8 cellular contexts compared by ENCODE assay signal in genomic region chr7:2553831-2554581, GRCh38. TPM values are rescaled to one million over a fixed set of nuclear protein-coding genes. Genes with fewer than 3 reads are reported as not detected.
DNase-seq lines count a peak whose midpoint lies in the region; ATAC-seq, FAIRE-seq and TF ChIP-seq lines count a peak whose summit lies in the region.

No MANE protein-coding gene starts in this region.

- TF ChIP-seq CTCF in AG04450 (IDR thresholded peaks at IDR 0.05; ENCODE audit: low read depth, low read length) (no peak), breast epithelium (IDR thresholded peaks at IDR 0.05) (no peak)

- H3K4me1 ChIP-seq in HUES6 (ENCODE audit: control insufficient read depth, insufficient read depth, low read length), result no peaks in the 10 kb centered on the region; the same call in 1 of the 2 replicates
- H3K4me1 ChIP-seq in breast epithelium, result peaks cover 0 to 3% of the 10 kb centered on the region in 2 donors
- peaks cover 22% of the 10 kb centered on the region for H3K4me1 ChIP-seq in mucosa of stomach (ENCODE audit: control insufficient read depth, insufficient read depth, low read length)

- CTCF ChIA-PET in AG04450 (lab: Charles Lee), result no interaction called here

- POLR2A ChIA-PET in AG04450 (lab: Yijun Ruan, JAX), result interaction anchor here (0.7 kb wide), 1 partner anchor 48 kb away, joined by 3 read pairs; no protein-coding TSS in a partner anchor

- H3K9ac ChIP-seq in HUES6 (ENCODE audit: low read length) (peak overlapping the region; percentile 97), mucosa of stomach (ENCODE audit: low read length) (peak overlapping the region; percentile 84)

- no peak overlapping the region for H3K27ac ChIP-seq in AG04450 (ENCODE audit: low read depth, low read length)
- H3K27ac ChIP-seq in HUES6 (ENCODE audit: low read depth, low read length), result no peak overlapping the region
- no peak overlapping the region for H3K27ac ChIP-seq in breast epithelium

- FAIRE-seq in H54 (lab: Jason Lieb, UNC), result no peak

- H3K4me3 ChIP-seq in AG04450 (ENCODE audit: low read depth, low read length) (peak overlapping the region; percentile 77), HUES6 (ENCODE audit: low read depth, low read length) (peak overlapping the region; percentile 77), breast epithelium (peak overlapping the region; percentile 81 to 99 (median 86)), mucosa of stomach (ENCODE audit: low read length) (peak overlapping the region; percentile 63)

- H3K27me3 ChIP-seq in AG04450 (ENCODE audit: control insufficient read depth, insufficient read depth, low read length) (no peaks in the 10 kb centered on the region), HUES6 (ENCODE audit: control insufficient read depth, insufficient read depth, low read length) (no peaks in the 10 kb centered on the region), breast epithelium (no peaks in the 10 kb centered on the region), mucosa of stomach (ENCODE audit: control insufficient read depth, insufficient read depth, low read length) (no peaks in the 10 kb centered on the region)

- ATAC-seq in HG03457 (IDR thresholded peaks at IDR 0.05; ENCODE audit: unreplicated experiment) (no peak), GM21360 (IDR thresholded peaks at IDR 0.05; ENCODE audit: unreplicated experiment) (no peak)

- H3K36me3 ChIP-seq in HUES6 (ENCODE audit: control insufficient read depth, insufficient read depth, low read length) (peaks cover 17% of the 10 kb centered on the region), breast epithelium (no peaks in the 10 kb centered on the region), mucosa of stomach (ENCODE audit: control insufficient read depth, insufficient read depth, low read length) (no peaks in the 10 kb centered on the region)

- TF ChIP-seq POLR2A in breast epithelium (IDR thresholded peaks at IDR 0.05) (no peak), H54 (IDR thresholded peaks at IDR 0.05; ENCODE audit: low read depth, low read length) (no peak)

- intact Hi-C loops in breast epithelium (cut with DNase I; ENCODE audit: low total_unique reads), result no loop called here

- no peaks in the 10 kb centered on the region for H3K9me3 ChIP-seq in AG04450 (ENCODE audit: control insufficient read depth, insufficient read depth, low read length)
- no peaks in the 10 kb centered on the region for H3K9me3 ChIP-seq in HUES6 (ENCODE audit: control insufficient read depth, insufficient read depth, low read depth, low read length)
- no peaks in the 10 kb centered on the region for H3K9me3 ChIP-seq in breast epithelium
- H3K9me3 ChIP-seq in mucosa of stomach (ENCODE audit: control insufficient read depth, low read length), result no peaks in the 10 kb centered on the region

- DNase-seq in AG04450 (ENCODE audit: low read depth, low spot score) (no peak), breast epithelium (ENCODE audit: low spot score in 2 of 2) (no peak), H54 (ENCODE audit: insufficient read length, low spot score) (no peak), SKM-1 (lab: John Stamatoyannopoulos, UW; ENCODE audit: unreplicated experiment) (no peak)

RNA-seq across cellular contexts. Expression of gene BRAT1, which starts 1.3 kb away (rescaled TPM):
- 6.2 and 9.8 TPM in 2 replicates for polyA plus RNA-seq in AG04450 (2011; rRNA removed)
- 5.3 and 6.2 TPM in 2 replicates for polyA minus RNA-seq in AG04450 (2011; rRNA and poly(A)+ RNA removed)
- 10 to 100 TPM; 20.8 to 36.4 (median 28.4) TPM for total RNA-seq in breast epithelium

RNA-seq across cellular contexts. Expression of gene IQCE, which starts 4.8 kb away (rescaled TPM):
- 6.8 and 8.9 TPM in 2 replicates for polyA plus RNA-seq in AG04450 (2011; rRNA removed)
- 8.1 and 9.9 TPM in 2 replicates for polyA minus RNA-seq in AG04450 (2011; rRNA and poly(A)+ RNA removed)
- 10 to 100 TPM; 13.4 to 22.7 (median 13.8) TPM for total RNA-seq in breast epithelium

RNA-seq across cellular contexts. Expression of gene LFNG, which starts 34.4 kb away (rescaled TPM):
- 1.6 and 2.4 TPM in 2 replicates for polyA plus RNA-seq in AG04450 (2011; rRNA removed)
- polyA minus RNA-seq in AG04450 (2011; rRNA and poly(A)+ RNA removed), result 1.8 and 2.8 TPM in 2 replicates
- total RNA-seq in breast epithelium, result 10 to 100 TPM in 1 of 3 donors, 1 to 10 TPM in 2; 5.0 to 16.4 (median 9.1) TPM
